12 cellular contexts compared by ENCODE assay signal in genomic region chr9:7405924-7406604, GRCh38.
DNase-seq lines count a peak whose midpoint lies in the region; ATAC-seq lines count a peak whose summit lies in the region.
"Had no signal": no experiment of that assay in that cellular context is flagged by ENCODE, and none has a peak within 500 bp of the region (broad histone marks: within the 10 kb centered on the region; RNA-seq: fewer than 3 reads in every experiment).

No MANE protein-coding gene starts in this region.

- no peak overlapping the region for H3K4me3 ChIP-seq in aorta (ENCODE audit: low read length in 2 of 2)

- no peaks in the 10 kb centered on the region for H3K36me3 ChIP-seq in aorta (ENCODE audit: control insufficient read depth in 1 of 2, insufficient read depth in 2 of 2, low read length in 1 of 2)

- peak; percentile 39 for ATAC-seq in activated CD4-positive, alpha-beta T cell treated with anti-CD3 and anti-CD28 coated beads for 36 hours
- peak; percentile 78 for ATAC-seq in GM21786 (IDR thresholded peaks at IDR 0.05; ENCODE audit: unreplicated experiment)
- ATAC-seq in HG03196 (IDR thresholded peaks at IDR 0.05; ENCODE audit: unreplicated experiment): peak; percentile 71
- peak; percentile 82 to 84 for ATAC-seq in stimulated activated naive B cell treated with anti-CD40 and anti-IgM and Interleukin-4, amounts not matched to agents 10 μg/mL and 1 μg/mL and 100 μg/mL, for 72 hours (replicated peaks)
- ATAC-seq in aorta (ENCODE audit: low FRiP score): no peak

- H3K27ac Mint-ChIP-seq in activated CD4-positive, alpha-beta T cell treated with anti-CD3 and anti-CD28 coated beads for 36 hours: no peak overlapping the region
- H3K27ac Mint-ChIP-seq in stimulated activated naive B cell treated with anti-CD40 and anti-IgM and Interleukin-4, amounts not matched to agents 10 μg/mL and 1 μg/mL and 100 μg/mL, for 72 hours: no peak overlapping the region
- H3K27ac Mint-ChIP-seq: type B pancreatic cell had no signal

- H3K4me1 Mint-ChIP-seq in activated CD4-positive, alpha-beta T cell treated with anti-CD3 and anti-CD28 coated beads for 36 hours: peaks cover 8% of the 10 kb centered on the region
- peaks cover 4 to 9% of the 10 kb centered on the region in 2 donors for H3K4me1 Mint-ChIP-seq in stimulated activated naive B cell treated with anti-CD40 and anti-IgM and Interleukin-4, amounts not matched to agents 10 μg/mL and 1 μg/mL and 100 μg/mL, for 72 hours

- H3K9me3 Mint-ChIP-seq in activated CD4-positive, alpha-beta T cell treated with anti-CD3 and anti-CD28 coated beads for 36 hours (ENCODE audit: low read depth): no peaks in the 10 kb centered on the region
- H3K9me3 Mint-ChIP-seq in stimulated activated naive B cell treated with anti-CD40 and anti-IgM and Interleukin-4, amounts not matched to agents 10 μg/mL and 1 μg/mL and 100 μg/mL, for 72 hours: no peaks in the 10 kb centered on the region

- WGBS in aorta, 2 donors: 95 to 97% methylated on average over 4 of the region's 4 CpGs

- peaks cover 19% of the 10 kb centered on the region for H3K27me3 Mint-ChIP-seq in activated CD4-positive, alpha-beta T cell treated with anti-CD3 and anti-CD28 coated beads for 36 hours
- H3K27me3 Mint-ChIP-seq in stimulated activated naive B cell treated with anti-CD40 and anti-IgM and Interleukin-4, amounts not matched to agents 10 μg/mL and 1 μg/mL and 100 μg/mL, for 72 hours: peaks cover 13 to 27% of the 10 kb centered on the region in 2 donors

- no peak overlapping the region for H3K4me3 Mint-ChIP-seq in activated CD4-positive, alpha-beta T cell treated with anti-CD3 and anti-CD28 coated beads for 36 hours
- H3K4me3 Mint-ChIP-seq in stimulated activated naive B cell treated with anti-CD40 and anti-IgM and Interleukin-4, amounts not matched to agents 10 μg/mL and 1 μg/mL and 100 μg/mL, for 72 hours: no peak overlapping the region
- H3K4me3 Mint-ChIP-seq: type B pancreatic cell had no signal

- no peak for DNase-seq in activated CD4-positive, alpha-beta T cell treated with anti-CD3 and anti-CD28 coated beads for 36 hours
- DNase-seq in activated CD4-positive, alpha-beta T cell treated with anti-CD3 and anti-CD28 coated beads for 4 hours: no peak
- DNase-seq in stimulated activated naive B cell treated with anti-CD40 and anti-IgM and Interleukin-4, amounts not matched to agents 10 μg/mL and 1 μg/mL and 100 μg/mL, for 72 hours: no peak
- no peak for DNase-seq in SKM-1 (lab: John Stamatoyannopoulos, UW; ENCODE audit: unreplicated experiment)
- no peak for DNase-seq in aorta
- no peak for DNase-seq in DMS53 (lab: John Stamatoyannopoulos, UW)
- DNase-seq: 8988T, hypothalamus, SW 1271 had no signal

- no peaks in the 10 kb centered on the region for H3K36me3 Mint-ChIP-seq in activated CD4-positive, alpha-beta T cell treated with anti-CD3 and anti-CD28 coated beads for 36 hours (ENCODE audit: low read depth)
- no peaks in the 10 kb centered on the region for H3K36me3 Mint-ChIP-seq in stimulated activated naive B cell treated with anti-CD40 and anti-IgM and Interleukin-4, amounts not matched to agents 10 μg/mL and 1 μg/mL and 100 μg/mL, for 72 hours
- H3K36me3 Mint-ChIP-seq: type B pancreatic cell had no signal

- CTCF ChIA-PET in activated CD4-positive, alpha-beta T cell treated with anti-CD3 and anti-CD28 coated beads for 36 hours (lab: Charles Lee): no interaction called here

- POLR2A ChIA-PET in activated CD4-positive, alpha-beta T cell treated with anti-CD3 and anti-CD28 coated beads for 36 hours (lab: Charles Lee): interaction anchor here (0.6 kb wide), 1 partner anchor 53 kb away, joined by 3 read pairs; no protein-coding TSS in a partner anchor

- no peak overlapping the region for H3K27ac ChIP-seq in aorta (ENCODE audit: low read depth in 1 of 2, low read length in 2 of 2)

- H3K27me3 ChIP-seq in aorta (ENCODE audit: control insufficient read depth in 1 of 2, insufficient read depth in 2 of 2, low read length in 1 of 2): no peaks in the 10 kb centered on the region

- intact Hi-C loops in activated CD4-positive, alpha-beta T cell treated with anti-CD3 and anti-CD28 coated beads for 36 hours (cut with DNase I, micrococcal nuclease): loop anchor here (1.0 kb wide), 3 partner anchors 108 to 129 kb away; no protein-coding TSS in a partner anchor
- intact Hi-C loops in aorta (cut with DNase I): no loop called here

- H3K9me3 ChIP-seq in aorta (ENCODE audit: control insufficient read depth, low read length): no peaks in the 10 kb centered on the region

- H3K4me1 ChIP-seq in aorta (ENCODE audit: control insufficient read depth in 1 of 2, insufficient read depth in 2 of 2, low read length in 2 of 2): no peaks in the 10 kb centered on the region

Comparison
In these comparisons a context has a peak if more than half of its experiments do, and no peak if none do; other contexts are left out.
1. intact Hi-C loops: an anchor here in activated CD4-positive, alpha-beta T cell treated with anti-CD3 and anti-CD28 coated beads for 36 hours (1.0 kb wide); none called in aorta.